ENCODE assay signal across 14 cellular contexts in the genomic region with DNA sequence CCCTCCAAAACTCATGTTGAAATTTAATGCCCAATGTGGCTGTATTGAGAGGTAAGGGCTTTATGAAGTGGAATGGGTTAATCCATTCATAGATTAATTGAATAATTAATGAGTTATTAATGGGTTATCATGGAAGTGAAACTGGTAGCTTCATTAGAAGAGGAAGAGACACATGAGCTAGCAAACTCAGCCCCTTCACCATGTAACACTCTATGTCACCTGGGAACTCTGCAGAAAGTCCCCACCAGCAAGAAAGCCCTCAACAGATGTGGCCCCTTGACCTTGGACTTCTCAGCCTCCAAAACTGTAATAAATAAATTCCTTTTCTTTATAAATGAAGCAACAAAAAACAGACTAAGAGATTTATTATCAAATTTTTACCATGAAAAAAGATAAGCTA.
DNase-seq lines count a peak whose midpoint lies in the region; ATAC-seq and TF ChIP-seq lines count a peak whose summit lies in the region.
"Had no signal": no experiment of that assay in that cellular context is flagged by ENCODE, and none has a peak within 500 bp of the region (broad histone marks: within the 10 kb centered on the region; RNA-seq: fewer than 3 reads in every experiment).

No MANE protein-coding gene starts in this region.

- H3K36me3 Mint-ChIP-seq in activated B cell treated with CpG ODN at 0.5 μM for 24 hours (ENCODE audit: low read depth) (peaks cover 2% of the 10 kb centered on the region), mesothelial cell of epicardium (no peaks in the 10 kb centered on the region)
- no peaks in the 10 kb centered on the region for H3K36me3 Mint-ChIP-seq in stimulated activated naive B cell treated with anti-CD40 and anti-IgM and Interleukin-4, amounts not matched to agents 10 μg/mL and 1 μg/mL and 100 μg/mL, for 72 hours

- CTCF ChIA-PET in activated B cell treated with CpG ODN at 0.5 μM for 24 hours (lab: Charles Lee): no interaction called here

- DNase-seq in activated B cell treated with CpG ODN at 0.5 μM for 24 hours (no peak), mesothelial cell of epicardium (ENCODE audit: low spot score in 2 of 2, unreplicated experiment in 2 of 2) (no peak)
- DNase-seq in stimulated activated naive B cell treated with anti-CD40 and anti-IgM and Interleukin-4, amounts not matched to agents 10 μg/mL and 1 μg/mL and 100 μg/mL, for 72 hours: no peak
- DNase-seq: Calu3; CD8-positive, alpha-beta T cell; DMS53; H9; IMR-90 had no signal

- H3K9me3 Mint-ChIP-seq in activated B cell treated with CpG ODN at 0.5 μM for 24 hours (no peaks in the 10 kb centered on the region), mesothelial cell of epicardium (no peaks in the 10 kb centered on the region)
- H3K9me3 Mint-ChIP-seq in stimulated activated naive B cell treated with anti-CD40 and anti-IgM and Interleukin-4, amounts not matched to agents 10 μg/mL and 1 μg/mL and 100 μg/mL, for 72 hours: no peaks in the 10 kb centered on the region
- H3K9me3 Mint-ChIP-seq: CD8-positive, alpha-beta T cell; H9 had no signal

- H3K27me3 Mint-ChIP-seq in activated B cell treated with CpG ODN at 0.5 μM for 24 hours (no peaks in the 10 kb centered on the region), mesothelial cell of epicardium (ENCODE audit: low read depth) (no peaks in the 10 kb centered on the region)
- no peaks in the 10 kb centered on the region for H3K27me3 Mint-ChIP-seq in stimulated activated naive B cell treated with anti-CD40 and anti-IgM and Interleukin-4, amounts not matched to agents 10 μg/mL and 1 μg/mL and 100 μg/mL, for 72 hours
- H3K27me3 Mint-ChIP-seq: B cell had no signal

- intact Hi-C loops in activated B cell treated with CpG ODN at 0.5 μM for 24 hours (cut with micrococcal nuclease): loop anchor here (1.0 to 5.0 kb wide), 2 partner anchors 8 to 57 kb away; no protein-coding TSS in a partner anchor

- no peak overlapping the region for H3K4me3 Mint-ChIP-seq in activated B cell treated with CpG ODN at 0.5 μM for 24 hours
- no peak overlapping the region for H3K4me3 Mint-ChIP-seq in stimulated activated naive B cell treated with anti-CD40 and anti-IgM and Interleukin-4, amounts not matched to agents 10 μg/mL and 1 μg/mL and 100 μg/mL, for 72 hours
- no peak overlapping the region for H3K4me3 Mint-ChIP-seq in mesothelial cell of epicardium
- H3K4me3 Mint-ChIP-seq: B cell; CD8-positive, alpha-beta T cell; H9 had no signal

- ATAC-seq in GM18868 (IDR thresholded peaks at IDR 0.05; ENCODE audit: unreplicated experiment): peak; percentile 37
- ATAC-seq in HG03457 (IDR thresholded peaks at IDR 0.05; ENCODE audit: unreplicated experiment): peak; percentile 70
- ATAC-seq in activated B cell treated with CpG ODN at 0.5 μM for 24 hours (ENCODE audit: low read depth): peak; percentile 55
- ATAC-seq in stimulated activated naive B cell treated with anti-CD40 and anti-IgM and Interleukin-4, amounts not matched to agents 10 μg/mL and 1 μg/mL and 100 μg/mL, for 72 hours (replicated peaks): peak; percentile 44 to 46
- no peak for ATAC-seq in GM19328 (IDR thresholded peaks at IDR 0.05; ENCODE audit: unreplicated experiment)
- no peak for ATAC-seq in HG03108 (IDR thresholded peaks at IDR 0.05; ENCODE audit: unreplicated experiment)
- ATAC-seq: CD8-positive, alpha-beta T cell; K562 had no signal

- POLR2A ChIA-PET in activated B cell treated with CpG ODN at 0.5 μM for 24 hours (lab: Charles Lee): no interaction called here

- H3K4me1 Mint-ChIP-seq in activated B cell treated with CpG ODN at 0.5 μM for 24 hours (peaks cover 36% of the 10 kb centered on the region), mesothelial cell of epicardium (peaks cover 10% of the 10 kb centered on the region)
- H3K4me1 Mint-ChIP-seq in stimulated activated naive B cell treated with anti-CD40 and anti-IgM and Interleukin-4, amounts not matched to agents 10 μg/mL and 1 μg/mL and 100 μg/mL, for 72 hours: peaks cover 22 to 39% of the 10 kb centered on the region in 2 donors

- TF ChIP-seq CTCF in activated B cell treated with CpG ODN at 0.5 μM for 24 hours (IDR thresholded peaks at IDR 0.05) (no peak), mesothelial cell of epicardium (IDR thresholded peaks at IDR 0.05; ENCODE audit: unreplicated experiment) (no peak)

- H3K27ac Mint-ChIP-seq in activated B cell treated with CpG ODN at 0.5 μM for 24 hours (no peak overlapping the region), mesothelial cell of epicardium (no peak overlapping the region)
- no peak overlapping the region for H3K27ac Mint-ChIP-seq in stimulated activated naive B cell treated with anti-CD40 and anti-IgM and Interleukin-4, amounts not matched to agents 10 μg/mL and 1 μg/mL and 100 μg/mL, for 72 hours
- H3K27ac Mint-ChIP-seq: B cell; CD8-positive, alpha-beta T cell; H9 had no signal

Comparison
In these comparisons a context has a peak if more than half of its experiments do, and no peak if none do; other contexts are left out.
1. ATAC-seq: peak in GM18868 (single experiment), HG03457 (single experiment), activated B cell treated with CpG ODN at 0.5 μM for 24 hours (single experiment) and stimulated activated naive B cell treated with anti-CD40 and anti-IgM and Interleukin-4, amounts not matched to agents 10 μg/mL and 1 μg/mL and 100 μg/mL, for 72 hours (2 of 2); none in GM19328 (single experiment) and HG03108 (single experiment).